23 cellular contexts compared by ENCODE assay signal in genomic region chr5:73893813-73894212, GRCh38.
DNase-seq lines count a peak whose midpoint lies in the region; ATAC-seq and TF ChIP-seq lines count a peak whose summit lies in the region.
"Had no signal": no experiment of that assay in that cellular context is flagged by ENCODE, and none has a peak within 500 bp of the region (broad histone marks: within the 10 kb centered on the region; RNA-seq: fewer than 3 reads in every experiment).

No MANE protein-coding gene starts in this region.

- peaks cover 17% of the 10 kb centered on the region for H3K4me1 Mint-ChIP-seq in HFFc6 (ENCODE audit: low read depth)
- no peaks in the 10 kb centered on the region for H3K4me1 Mint-ChIP-seq in activated CD8-positive, alpha-beta T cell treated with anti-CD3 and anti-CD28 coated beads, Interleukin-2, amount 10 ng/mL, durations not matched to agents 7 days and 5 days (ENCODE audit: low read depth)
- H3K4me1 Mint-ChIP-seq: CD8-positive, alpha-beta memory T cell; GM23338 had no signal

- H3K27me3 Mint-ChIP-seq in HFFc6 (ENCODE audit: insufficient read depth), result no peaks in the 10 kb centered on the region; the same call in 1 of the 2 replicates
- peaks cover 10% of the 10 kb centered on the region for H3K27me3 Mint-ChIP-seq in activated CD8-positive, alpha-beta T cell treated with anti-CD3 and anti-CD28 coated beads, Interleukin-2, amount 10 ng/mL, durations not matched to agents 7 days and 5 days (ENCODE audit: low read depth)

- no peaks in the 10 kb centered on the region for H3K79me2 ChIP-seq in osteoblast (ENCODE audit: insufficient read depth, low read length)

- no peak overlapping the region for H2AFZ ChIP-seq in osteoblast (ENCODE audit: low read length)
- H2AFZ ChIP-seq: GM23338 had no signal

- no peak for TF ChIP-seq CTCF in HFFc6 (IDR thresholded peaks at IDR 0.05)
- TF ChIP-seq CTCF in osteoblast (IDR thresholded peaks at IDR 0.05; ENCODE audit: extremely low read depth, low read depth, low read length), result no peak
- TF ChIP-seq CTCF in dorsolateral prefrontal cortex (IDR thresholded peaks at IDR 0.05 in 54 of 56, conservative IDR thresholded peaks at IDR 0.05 in 2 of 56; ENCODE audit: low read depth in 1 of 56, partially characterized antibody in 56 of 56), result no peak

- no peak overlapping the region for H3K9ac ChIP-seq in adipocyte (ENCODE audit: low read length)
- H3K9ac ChIP-seq: BLaER1 treated with 17β-estradiol and CSF1 and Interleukin-3, amounts not matched to agents 10 nM and 100 nM had no signal

- H3K4me2 ChIP-seq in osteoblast (ENCODE audit: insufficient read depth, low read length), result no peak overlapping the region
- H3K4me2 ChIP-seq: A549; BLaER1 treated with 17β-estradiol and CSF1 and Interleukin-3, amounts not matched to agents 10 nM and 100 nM; GM23338 had no signal

- H3K27me3 ChIP-seq in adipocyte (replicated peaks; ENCODE audit: control insufficient read depth, insufficient read depth, low read length) (no peaks in the 10 kb centered on the region), osteoblast (ENCODE audit: insufficient read depth, low read length) (no peaks in the 10 kb centered on the region), dorsolateral prefrontal cortex (peaks cover 0 to 8% (median 0%) of the 10 kb centered on the region in 45 donors)
- H3K27me3 ChIP-seq: BE2C; BLaER1 treated with 17β-estradiol and CSF1 and Interleukin-3, amounts not matched to agents 10 nM and 100 nM had no signal

- H4K20me1 ChIP-seq in osteoblast (ENCODE audit: insufficient read depth, low read length), result no peaks in the 10 kb centered on the region
- H4K20me1 ChIP-seq: BLaER1 treated with 17β-estradiol and CSF1 and Interleukin-3, amounts not matched to agents 10 nM and 100 nM had no signal

- peaks cover 28% of the 10 kb centered on the region for H3K36me3 Mint-ChIP-seq in HFFc6 (ENCODE audit: low read depth)
- H3K36me3 Mint-ChIP-seq in activated CD8-positive, alpha-beta T cell treated with anti-CD3 and anti-CD28 coated beads, Interleukin-2, amount 10 ng/mL, durations not matched to agents 7 days and 5 days (ENCODE audit: low read depth), result no peaks in the 10 kb centered on the region
- H3K36me3 Mint-ChIP-seq: CD14-positive monocyte; CD8-positive, alpha-beta memory T cell had no signal

- no peak for DNase-seq in HFFc6
- DNase-seq in adipocyte (ENCODE audit: low read depth), result peak; percentile 30
- DNase-seq in fibroblast of peridontal ligament (ENCODE audit: extremely low read depth), result peak; percentile 77
- DNase-seq in osteoblast (ENCODE audit: insufficient read length, low spot score, missing footprints), result no peak
- DNase-seq in D341Med (ENCODE audit: low spot score), result no peak
- no peak for DNase-seq in dorsolateral prefrontal cortex
- no peak for DNase-seq in activated CD8-positive, alpha-beta T cell treated with anti-CD3 and anti-CD28 coated beads, Interleukin-2, amount 10 ng/mL, durations not matched to agents 7 days and 5 days
- DNase-seq in left lobe of liver (ENCODE audit: low spot score), result no peak
- DNase-seq: 8988T; ACHN; AML-193; BE2C; CD4-positive, alpha-beta T cell; CD8-positive, alpha-beta memory T cell; DMS53; DMS79 treated with DMSO at 0.1 percent for 48 hours; GF-D8; H9 had no signal

- POLR2A ChIA-PET in activated CD8-positive, alpha-beta T cell treated with anti-CD3 and anti-CD28 coated beads, Interleukin-2, amount 10 ng/mL, durations not matched to agents 7 days and 5 days (lab: Charles Lee), result no interaction called here

- H3K27ac Mint-ChIP-seq in HFFc6, result peak overlapping the region; percentile 89; the same call in 1 of the 2 replicates
- H3K27ac Mint-ChIP-seq in activated CD8-positive, alpha-beta T cell treated with anti-CD3 and anti-CD28 coated beads, Interleukin-2, amount 10 ng/mL, durations not matched to agents 7 days and 5 days, result no peak overlapping the region
- H3K27ac Mint-ChIP-seq: CD4-positive, alpha-beta T cell; CD8-positive, alpha-beta memory T cell; GM23338; H9 had no signal

- H3K4me3 ChIP-seq in adipocyte (ENCODE audit: low read length), result no peak overlapping the region
- no peak overlapping the region for H3K4me3 ChIP-seq in osteoblast (ENCODE audit: insufficient read depth, low read length)
- H3K4me3 ChIP-seq in dorsolateral prefrontal cortex, result no peak overlapping the region
- H3K4me3 ChIP-seq: A549; BLaER1 treated with 17β-estradiol and CSF1 and Interleukin-3, amounts not matched to agents 10 nM and 100 nM; GM23338 had no signal

- no peak overlapping the region for H3K4me3 Mint-ChIP-seq in HFFc6
- no peak overlapping the region for H3K4me3 Mint-ChIP-seq in activated CD8-positive, alpha-beta T cell treated with anti-CD3 and anti-CD28 coated beads, Interleukin-2, amount 10 ng/mL, durations not matched to agents 7 days and 5 days
- H3K4me3 Mint-ChIP-seq: CD14-positive monocyte; CD4-positive, alpha-beta T cell; CD8-positive, alpha-beta memory T cell; GM23338; H9 had no signal

- H3K36me3 ChIP-seq in adipocyte (ENCODE audit: control insufficient read depth, insufficient read depth, low read length, severe bottlenecking) (no peaks in the 10 kb centered on the region), osteoblast (ENCODE audit: insufficient read depth, low read length) (peaks cover 3% of the 10 kb centered on the region)
- H3K36me3 ChIP-seq: BLaER1 treated with 17β-estradiol and CSF1 and Interleukin-3, amounts not matched to agents 10 nM and 100 nM had no signal

- CTCF ChIA-PET in activated CD8-positive, alpha-beta T cell treated with anti-CD3 and anti-CD28 coated beads, Interleukin-2, amount 10 ng/mL, durations not matched to agents 7 days and 5 days (lab: Charles Lee), result interaction anchor here (1.5 kb wide), 1 partner anchor 8 kb away, joined by 7 read pairs; no protein-coding TSS in a partner anchor

- H3K9me3 ChIP-seq in adipocyte (ENCODE audit: control insufficient read depth, low read length), result no peaks in the 10 kb centered on the region
- no peaks in the 10 kb centered on the region for H3K9me3 ChIP-seq in osteoblast (ENCODE audit: low read depth, low read length)
- H3K9me3 ChIP-seq: A549; BE2C; BLaER1 treated with 17β-estradiol and CSF1 and Interleukin-3, amounts not matched to agents 10 nM and 100 nM had no signal

- H3K4me1 ChIP-seq in adipocyte (ENCODE audit: control insufficient read depth, insufficient read depth, low read length) (peaks cover 13% of the 10 kb centered on the region), osteoblast (ENCODE audit: insufficient read depth, low read length) (peaks cover 15% of the 10 kb centered on the region)
- H3K4me1 ChIP-seq: A549 had no signal

- no peaks in the 10 kb centered on the region for H3K9me3 Mint-ChIP-seq in HFFc6
- H3K9me3 Mint-ChIP-seq in activated CD8-positive, alpha-beta T cell treated with anti-CD3 and anti-CD28 coated beads, Interleukin-2, amount 10 ng/mL, durations not matched to agents 7 days and 5 days (ENCODE audit: insufficient read depth), result no peaks in the 10 kb centered on the region
- H3K9me3 Mint-ChIP-seq: CD4-positive, alpha-beta T cell; CD8-positive, alpha-beta memory T cell; GM23338; H9 had no signal

- intact Hi-C loops in dorsolateral prefrontal cortex (cut with DNase I), result no loop called here

- ATAC-seq in activated CD8-positive, alpha-beta T cell treated with anti-CD3 and anti-CD28 coated beads, Interleukin-2, amount 10 ng/mL, durations not matched to agents 7 days and 5 days, result no peak
- no peak for ATAC-seq in left lobe of liver
- ATAC-seq: A549, GM23338, HCT116 had no signal

- H3K27ac ChIP-seq in osteoblast (ENCODE audit: low read depth, low read length) (peak overlapping the region; percentile 82), dorsolateral prefrontal cortex (no peak overlapping the region)
- H3K27ac ChIP-seq: A549; BLaER1 treated with 17β-estradiol and CSF1 and Interleukin-3, amounts not matched to agents 10 nM and 100 nM had no signal

Comparison
In these comparisons a context has a peak if more than half of its experiments do, and no peak if none do; other contexts are left out.
1. DNase-seq: peak in adipocyte (single experiment) and fibroblast of peridontal ligament (single experiment); none in HFFc6 (single experiment), osteoblast (single experiment), D341Med (single experiment), dorsolateral prefrontal cortex (0 of 10), activated CD8-positive, alpha-beta T cell treated with anti-CD3 and anti-CD28 coated beads, Interleukin-2, amount 10 ng/mL, durations not matched to agents 7 days and 5 days (single experiment) and left lobe of liver (single experiment).